Comparison of ENCODE assay signal across 8 cellular contexts in the genomic region with DNA sequence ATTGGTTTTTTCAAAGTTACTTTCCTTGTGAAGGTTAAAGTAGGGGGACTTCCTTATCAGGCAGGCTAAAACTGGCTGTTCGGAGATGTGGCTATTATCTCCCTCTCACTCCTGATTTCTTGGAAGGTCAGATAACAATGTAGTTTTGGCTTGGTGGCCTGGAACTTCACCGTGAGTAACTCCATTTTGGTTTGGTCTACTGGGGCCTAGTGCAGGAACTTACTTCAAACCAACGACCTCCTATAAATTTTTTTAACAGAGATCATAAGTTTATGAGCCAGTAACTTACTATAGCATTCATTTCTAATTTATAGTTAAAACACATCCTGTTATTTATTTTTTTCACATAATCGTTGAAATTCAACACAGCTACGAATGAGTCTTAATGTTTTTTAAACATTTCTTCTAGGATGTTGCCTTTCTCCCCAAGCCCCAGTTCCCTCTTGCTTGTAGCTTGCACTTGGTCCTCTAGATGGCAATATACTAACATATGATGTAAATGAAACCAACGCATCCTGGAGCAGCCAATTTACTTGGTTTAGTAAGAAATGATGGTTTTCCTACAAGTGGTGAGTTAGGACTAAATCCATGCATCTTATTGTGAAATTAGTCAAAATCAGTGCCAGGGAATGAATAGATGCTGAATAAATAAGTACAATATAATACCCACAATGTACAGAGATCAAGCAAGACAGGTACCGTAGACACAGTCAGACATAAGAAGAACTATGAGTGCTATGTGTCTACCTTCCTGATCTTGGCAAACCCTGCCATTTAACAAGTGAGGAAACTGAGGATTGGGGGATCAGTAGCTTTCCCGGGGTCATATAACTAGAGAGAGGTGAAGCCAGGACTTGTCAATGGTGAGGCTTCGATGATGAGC.
DNase-seq lines count a peak whose midpoint lies in the region; ATAC-seq lines count a peak whose summit lies in the region.
"Not testable (repeated sequence)": the region's sequence is repeated elsewhere in the genome, so short reads cannot be mapped to it uniquely, and the experiment has no call there.

No MANE protein-coding gene starts in this region.

- CTCF ChIA-PET in HEK293T (lab: Yijun Ruan, JAX) = interaction anchor here (1.2 kb wide), 1 partner anchor 144 kb away, joined by 4 read pairs; no protein-coding TSS in a partner anchor

- not testable (repeated sequence) for H3K4me1 Mint-ChIP-seq in activated naive CD8-positive, alpha-beta T cell treated with anti-CD3 and anti-CD28 coated beads, Interleukin-2, amount 50 U/mL, for 24 hours

- not testable (repeated sequence) for H3K36me3 Mint-ChIP-seq in activated naive CD8-positive, alpha-beta T cell treated with anti-CD3 and anti-CD28 coated beads, Interleukin-2, amount 50 U/mL, for 24 hours (ENCODE audit: low read depth)

- not testable (repeated sequence) for H3K9me3 Mint-ChIP-seq in activated naive CD8-positive, alpha-beta T cell treated with anti-CD3 and anti-CD28 coated beads, Interleukin-2, amount 50 U/mL, for 24 hours

- peak; percentile 61 for ATAC-seq in activated naive CD8-positive, alpha-beta T cell treated with anti-CD3 and anti-CD28 coated beads, Interleukin-2, amount 50 U/mL, for 24 hours

- H3K27me3 Mint-ChIP-seq in activated naive CD8-positive, alpha-beta T cell treated with anti-CD3 and anti-CD28 coated beads, Interleukin-2, amount 50 U/mL, for 24 hours = not testable (repeated sequence)

- POLR2A ChIA-PET in HEK293T (lab: Yijun Ruan, JAX) = not testable (repeated sequence)

- not testable (repeated sequence) for H3K4me3 Mint-ChIP-seq in activated naive CD8-positive, alpha-beta T cell treated with anti-CD3 and anti-CD28 coated beads, Interleukin-2, amount 50 U/mL, for 24 hours

- not testable (repeated sequence) for H3K27ac Mint-ChIP-seq in activated naive CD8-positive, alpha-beta T cell treated with anti-CD3 and anti-CD28 coated beads, Interleukin-2, amount 50 U/mL, for 24 hours

- DNase-seq in COLO829 (ENCODE audit: low spot score) (peak; percentile 1), HEK293T (ENCODE audit: extremely low spot score) (peak; percentile 17), NCI-H2196 (lab: John Stamatoyannopoulos, UW; ENCODE audit: unreplicated experiment) (peak; percentile 33), T follicular helper cell (ENCODE audit: low read depth) (peak; percentile 23), fibroblast of the conjunctiva (ENCODE audit: low read depth) (peak; percentile 77), middle frontal gyrus (ENCODE audit: extremely low spot score, low spot score) (peak; percentile 75)
- DNase-seq in activated naive CD8-positive, alpha-beta T cell treated with anti-CD3 and anti-CD28 coated beads, Interleukin-2, amount 50 U/mL, for 24 hours = peak; percentile 16
- peak; percentile 12 for DNase-seq in stimulated activated CD8-positive, alpha-beta memory T cell treated with anti-CD3 and anti-CD28 coated beads, Interleukin-12 subunit alpha, Interleukin-12 subunit beta, amount 100 ng/mL, for 1 hour (ENCODE audit: low read depth)

Comparison
In these comparisons a context has a peak if more than half of its experiments do, and no peak if none do; other contexts are left out.
1. Peak in every context shown above with its lines: DNase-seq and ATAC-seq.
2. DNase-seq: peak in every context shown above with its lines; median percentile 77 in fibroblast of the conjunctiva; 75 in middle frontal gyrus; 33 in NCI-H2196; 23 in T follicular helper cell; 17 in HEK293T; 16 in activated naive CD8-positive, alpha-beta T cell treated with anti-CD3 and anti-CD28 coated beads, Interleukin-2, amount 50 U/mL, for 24 hours; 12 in stimulated activated CD8-positive, alpha-beta memory T cell treated with anti-CD3 and anti-CD28 coated beads, Interleukin-12 subunit alpha, Interleukin-12 subunit beta, amount 100 ng/mL, for 1 hour; 1 in COLO829.